In the genomic region with DNA sequence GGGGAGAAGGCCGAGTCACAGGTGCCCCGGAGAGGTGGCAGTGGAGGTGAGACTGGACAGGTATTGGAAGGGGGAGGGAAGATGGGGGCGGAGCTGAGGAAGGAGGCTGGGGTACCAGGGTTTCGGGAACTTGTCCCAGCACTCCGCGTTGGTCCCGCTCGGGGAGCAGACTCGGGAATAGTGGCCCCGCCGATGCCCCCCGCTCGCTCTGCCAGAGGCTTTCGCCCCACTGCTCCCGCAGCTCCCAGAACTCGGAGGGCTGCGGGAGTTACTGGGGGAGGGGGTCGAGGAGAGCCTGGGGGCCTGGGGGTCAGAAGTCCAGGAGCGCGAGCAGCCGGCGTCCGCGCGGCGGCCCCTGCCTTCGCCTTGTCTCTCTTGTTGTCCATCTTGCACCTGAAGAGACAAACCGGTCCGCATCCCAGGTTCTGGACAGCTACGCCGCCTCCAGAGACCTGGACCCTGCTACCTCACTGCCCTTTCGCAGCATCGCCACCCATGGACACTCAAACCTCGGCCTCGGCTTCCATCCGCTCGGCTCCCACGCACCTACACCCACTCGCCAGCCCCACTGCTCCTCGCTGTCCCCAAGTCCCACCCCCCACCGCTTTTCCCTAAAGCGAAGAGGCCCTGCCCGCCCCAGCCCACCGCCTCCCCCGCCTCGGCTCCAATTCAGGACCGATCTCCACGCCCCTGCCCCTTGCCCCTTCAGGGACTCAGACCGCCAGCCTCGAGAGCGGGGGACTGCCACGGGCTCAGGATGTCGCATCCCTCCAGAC, we compare ENCODE assay signal across 10 cellular contexts. TPM values are rescaled to one million over a fixed set of nuclear protein-coding genes. Genes with fewer than 3 reads are reported as not detected.
A peak's percentile ranks its signal among the peaks of the same experiment; 100 is the strongest.
DNase-seq lines count a peak whose midpoint lies in the region; ATAC-seq and TF ChIP-seq lines count a peak whose summit lies in the region.
"Had no signal": no experiment of that assay in that cellular context is flagged by ENCODE, and none has a peak within 500 bp of the region (broad histone marks: within the 10 kb centered on the region; RNA-seq: fewer than 3 reads in every experiment).

No MANE protein-coding gene starts in this region.

- H3K9me3 ChIP-seq in NT2/D1 (ENCODE audit: insufficient read depth, low read length) (no peaks in the 10 kb centered on the region), parathyroid adenoma (ENCODE audit: control insufficient read depth, low read length) (no peaks in the 10 kb centered on the region)

- TF ChIP-seq CTCF in epithelial cell of proximal tubule (conservative IDR thresholded peaks at IDR 0.05; ENCODE audit: low read depth, low read length) (no peak), parathyroid adenoma (IDR thresholded peaks at IDR 0.05) (no peak)

- no peaks in the 10 kb centered on the region for H3K79me2 ChIP-seq in parathyroid adenoma

- DNase-seq in NCI-H146 (lab: John Stamatoyannopoulos, UW) (peak; percentile 60), NCI-H146 treated with DMSO at 0.1 percent for 48 hours (lab: John Stamatoyannopoulos, UW; ENCODE audit: unreplicated experiment) (no peak), NT2/D1 (ENCODE audit: low read depth, low spot score) (no peak), epithelial cell of proximal tubule (ENCODE audit: low read depth) (no peak), NOMO-1 treated with dmso at 0.1 percent for 144 hours (lab: John Stamatoyannopoulos, UW; ENCODE audit: unreplicated experiment) (no peak)
- DNase-seq: activated effector memory CD4-positive, alpha-beta T cell treated with anti-CD3 and anti-CD28 coated beads, Interleukin-2, amount 50 U/mL, for 16 hours had no signal

- no peak for ATAC-seq in HG03095 (IDR thresholded peaks at IDR 0.05; ENCODE audit: unreplicated experiment)
- ATAC-seq in HG03378 (IDR thresholded peaks at IDR 0.05; ENCODE audit: unreplicated experiment), result no peak

- H3K36me3 ChIP-seq in NT2/D1 (ENCODE audit: insufficient read depth, insufficient read length, low read length) (no peaks in the 10 kb centered on the region), parathyroid adenoma (ENCODE audit: control insufficient read depth, insufficient read depth, low read length) (no peaks in the 10 kb centered on the region)

- H3K4me1 ChIP-seq in NT2/D1 (ENCODE audit: insufficient read depth, insufficient read length), result peaks cover 17% of the 10 kb centered on the region
- H3K4me1 ChIP-seq in parathyroid adenoma, result peaks cover 10% of the 10 kb centered on the region

- H3K4me3 ChIP-seq in NT2/D1 (ENCODE audit: insufficient read length, low read depth), result peak overlapping the region; percentile 67
- peak overlapping the region; percentile 62 for H3K4me3 ChIP-seq in epithelial cell of proximal tubule (ENCODE audit: low read depth, low read length)
- H3K4me3 ChIP-seq in parathyroid adenoma (ENCODE audit: low read depth, low read length), result peak overlapping the region; percentile 61

- peak overlapping the region; percentile 84 for H3K4me2 ChIP-seq in parathyroid adenoma (ENCODE audit: low read length)

- H3K9ac ChIP-seq in NT2/D1 (ENCODE audit: insufficient read length, low read depth) (peak overlapping the region; percentile 67), parathyroid adenoma (no peak overlapping the region)

- H3K27me3 ChIP-seq in NT2/D1 (ENCODE audit: insufficient read depth, insufficient read length), result peaks cover 38% of the 10 kb centered on the region
- H3K27me3 ChIP-seq in parathyroid adenoma (ENCODE audit: control insufficient read depth, insufficient read depth, low read length), result no peaks in the 10 kb centered on the region

- H3K27ac ChIP-seq in parathyroid adenoma, result no peak overlapping the region

- peak overlapping the region; percentile 90 for H2AFZ ChIP-seq in parathyroid adenoma

RNA-seq across cellular contexts. Expression of gene PRR36, which starts 0.7 kb away (rescaled TPM):
- total RNA-seq in epithelial cell of proximal tubule, result 0.72 and 0.81 TPM in 2 replicates
- total RNA-seq: SK-MEL-5 had no signal

RNA-seq across cellular contexts. Expression of gene LRRC8E, which starts 14.8 kb away (rescaled TPM):
- 11.9 and 18.9 TPM in 2 replicates for total RNA-seq in epithelial cell of proximal tubule

RNA-seq across cellular contexts. Expression of gene MAP2K7, which starts 30.2 kb away (rescaled TPM):
- 7.6 and 14.6 TPM in 2 replicates for total RNA-seq in epithelial cell of proximal tubule

RNA-seq across cellular contexts. Expression of gene TGFBR3L, which starts 41.1 kb away (rescaled TPM):
- 1.6 and 16.8 TPM in 2 replicates for total RNA-seq in epithelial cell of proximal tubule
- total RNA-seq: SK-MEL-5 had no signal

RNA-seq across cellular contexts. Expression of gene EVI5L, which starts 43.5 kb away (rescaled TPM):
- total RNA-seq in epithelial cell of proximal tubule, result 6.1 and 9.3 TPM in 2 replicates
